ENCODE assay signal across 18 cellular contexts in genomic region chr9:114864471-114864870, GRCh38.
"Had no signal": no experiment of that assay in that cellular context is flagged by ENCODE, and none has a peak within 500 bp of the region (broad histone marks: within the 10 kb centered on the region; RNA-seq: fewer than 3 reads in every experiment).

No MANE protein-coding gene starts in this region.

- H3K9me3 ChIP-seq: lower lobe of right lung, pancreas, right lobe of liver had no signal

- H3K36me3 ChIP-seq: left ventricle myocardium inferior, lower lobe of right lung, neural progenitor cell, pancreas, right lobe of liver had no signal

- H3K27me3 ChIP-seq: foreskin keratinocyte, neural progenitor cell, pancreas, right lobe of liver had no signal

- H3K4me2 ChIP-seq: neural progenitor cell had no signal

- H3K4me1 ChIP-seq: left ventricle myocardium inferior, lower lobe of right lung, pancreas, right lobe of liver had no signal

- ATAC-seq: esophagus mucosa; foreskin keratinocyte; lower lobe of right lung; natural killer cell treated with Interleukin-12 subunit alpha and Interleukin-12 subunit beta and Interleukin-15 and Interleukin-18, amount 100 ng/mL, for 72 hours; pancreas; right lobe of liver had no signal

- H3K4me3 ChIP-seq: left ventricle myocardium inferior, lower lobe of right lung, neural progenitor cell, pancreas, right lobe of liver had no signal

- H3K9ac ChIP-seq: neural progenitor cell had no signal

- H2AFZ ChIP-seq: neural progenitor cell had no signal

- DNase-seq: cortex of kidney; effector memory CD4-positive, alpha-beta T cell; immature natural killer cell; left ventricle myocardium inferior; lower lobe of right lung; midbrain; nucleus accumbens; pancreas; retina; right lobe of liver; small intestine; stimulated activated CD4-positive, alpha-beta T cell treated with anti-CD3 and anti-CD28 coated beads, Interleukin-12 subunit alpha, Interleukin-12 subunit beta, amount 100 ng/mL, for 4 hours; stimulated activated naive CD4-positive, alpha-beta T cell treated with Interleukin-2 at 50 U/mL for 16 hours; trophoblast cell had no signal

- H3K27ac ChIP-seq: foreskin keratinocyte, left ventricle myocardium inferior, lower lobe of right lung, neural progenitor cell, pancreas, right lobe of liver had no signal
